In the genomic region with DNA sequence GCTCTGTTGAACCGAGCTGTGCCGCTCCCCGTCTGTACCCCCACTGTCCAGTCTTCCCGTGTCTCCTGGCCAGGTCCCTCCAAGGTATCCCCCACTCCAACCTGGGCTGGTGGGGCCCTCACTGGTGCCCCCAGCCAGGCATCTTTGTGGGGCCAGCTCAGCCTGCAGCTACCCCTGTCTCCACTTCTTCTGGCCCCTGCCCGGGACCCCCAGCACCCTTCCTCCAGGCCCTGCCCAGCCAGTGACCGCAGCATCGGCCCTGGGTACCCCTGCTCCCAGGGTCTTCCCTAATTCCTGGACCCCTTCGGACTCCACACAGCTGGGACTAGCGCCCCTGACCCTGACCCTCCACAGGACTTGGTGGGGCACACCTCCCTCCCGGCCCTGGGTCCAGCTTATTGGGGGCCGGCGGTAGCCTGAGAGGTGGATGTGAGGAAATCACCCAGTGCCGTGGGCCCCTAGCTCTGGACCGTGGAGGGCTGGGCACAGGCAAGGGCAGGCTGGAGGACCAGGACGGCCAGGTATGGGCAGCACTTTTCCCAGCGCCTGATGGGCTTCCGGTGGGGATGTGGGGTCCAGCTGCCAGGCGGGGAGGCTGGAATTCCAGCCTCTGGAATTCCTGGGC, we compare ENCODE assay signal across 8 cellular contexts. TPM values are rescaled to one million over a fixed set of nuclear protein-coding genes. Genes with fewer than 3 reads are reported as not detected.
DNase-seq lines count a peak whose midpoint lies in the region; ATAC-seq and TF ChIP-seq lines count a peak whose summit lies in the region.

No MANE protein-coding gene starts in this region.

- intact Hi-C loops in CD4-positive, alpha-beta T cell (cut with DNase I, micrococcal nuclease) = loop anchor here in 1 of 2 experiments (1.0 kb wide), 1 partner anchor 8 kb away; no protein-coding TSS in a partner anchor

- peak overlapping the region; percentile 97 for H3K27ac Mint-ChIP-seq in CD4-positive, alpha-beta T cell

- H3K4me3 ChIP-seq in RWPE2 (ENCODE audit: severe bottlenecking) (no peak overlapping the region), parathyroid adenoma (ENCODE audit: low read depth, low read length) (no peak overlapping the region)

- H3K27me3 ChIP-seq in CD4-positive, alpha-beta T cell (ENCODE audit: control insufficient read depth, insufficient read depth, low read length) = no peaks in the 10 kb centered on the region
- H3K27me3 ChIP-seq in RWPE2 (ENCODE audit: insufficient read depth, poor library complexity, severe bottlenecking) (no peaks in the 10 kb centered on the region), parathyroid adenoma (ENCODE audit: control insufficient read depth, insufficient read depth, low read length) (peaks cover 6% of the 10 kb centered on the region)

- peaks cover 10% of the 10 kb centered on the region for H3K36me3 Mint-ChIP-seq in CD4-positive, alpha-beta T cell (ENCODE audit: low read depth)

- H3K9ac ChIP-seq in parathyroid adenoma = no peak overlapping the region

- H3K4me2 ChIP-seq in parathyroid adenoma (ENCODE audit: low read length) = peak overlapping the region; percentile 60

- no peaks in the 10 kb centered on the region for H3K27me3 Mint-ChIP-seq in CD4-positive, alpha-beta T cell

- CTCF ChIA-PET in CD4-positive, alpha-beta T cell (lab: Charles Lee) = interaction anchor here (3.1 kb wide), 1 partner anchor 9 kb away, joined by 155 read pairs; the partner anchor contains the start of gene TEDC1

- no peak for DNase-seq in CD4-positive, alpha-beta T cell
- DNase-seq in RWPE2 (ENCODE audit: low spot score) (no peak), epithelial cell of prostate (ENCODE audit: low read depth, low spot score) (no peak), NCI-H146 (lab: John Stamatoyannopoulos, UW) (no peak)
- no peak for DNase-seq in effector CD8-positive, alpha-beta T cell (lab: John Stamatoyannopoulos, UW)

- no peaks in the 10 kb centered on the region for H3K79me2 ChIP-seq in parathyroid adenoma

- H3K4me1 Mint-ChIP-seq in CD4-positive, alpha-beta T cell (ENCODE audit: low read depth) = peaks cover 54% of the 10 kb centered on the region

- no peak for TF ChIP-seq CTCF in CD4-positive, alpha-beta T cell (IDR thresholded peaks at IDR 0.05)
- TF ChIP-seq CTCF in RWPE2 (IDR thresholded peaks at IDR 0.05; ENCODE audit: poor library complexity, severe bottlenecking) (no peak), parathyroid adenoma (IDR thresholded peaks at IDR 0.05) (no peak)

- ATAC-seq in CD4-positive, alpha-beta T cell (ENCODE audit: poor library complexity) = no peak
- ATAC-seq in RWPE2 (ENCODE audit: low read depth) = no peak
- no peak for ATAC-seq in HG03342 (IDR thresholded peaks at IDR 0.05; ENCODE audit: unreplicated experiment)
- ATAC-seq in GM21723 (IDR thresholded peaks at IDR 0.05; ENCODE audit: unreplicated experiment) = no peak

- no peaks in the 10 kb centered on the region for H3K9me3 Mint-ChIP-seq in CD4-positive, alpha-beta T cell

- peak overlapping the region; percentile 6 for H2AFZ ChIP-seq in parathyroid adenoma

- no peaks in the 10 kb centered on the region for H3K9me3 ChIP-seq in CD4-positive, alpha-beta T cell (ENCODE audit: control insufficient read depth, low read length)
- no peaks in the 10 kb centered on the region for H3K9me3 ChIP-seq in RWPE2 (ENCODE audit: severe bottlenecking)
- H3K9me3 ChIP-seq in parathyroid adenoma (ENCODE audit: control insufficient read depth, low read length) = no peaks in the 10 kb centered on the region

- no peaks in the 10 kb centered on the region; the same call in 1 of the 2 replicates for H3K36me3 ChIP-seq in RWPE2 (ENCODE audit: low read depth)
- no peaks in the 10 kb centered on the region for H3K36me3 ChIP-seq in parathyroid adenoma (ENCODE audit: control insufficient read depth, insufficient read depth, low read length)

- H3K27ac ChIP-seq in CD4-positive, alpha-beta T cell (ENCODE audit: low read depth, low read length) = peak overlapping the region; percentile 100
- H3K27ac ChIP-seq in RWPE2 (ENCODE audit: poor library complexity, severe bottlenecking) (peak overlapping the region; percentile 93), epithelial cell of prostate (peak overlapping the region; percentile 82), parathyroid adenoma (peak overlapping the region; percentile 87)

- peak overlapping the region; percentile 89 for H3K4me3 Mint-ChIP-seq in CD4-positive, alpha-beta T cell

- POLR2A ChIA-PET in CD4-positive, alpha-beta T cell (lab: Charles Lee) = interaction anchor here (1.0 to 7.7 kb wide), 5 partner anchors 8 to 462 kb away, joined by 3 to 154 read pairs (median 3); partner anchors contain the start of genes CDCA4 and TEDC1

- H3K4me1 ChIP-seq in RWPE2 (ENCODE audit: insufficient read depth, poor library complexity, severe bottlenecking) (peaks cover 28% of the 10 kb centered on the region), parathyroid adenoma (peaks cover 25% of the 10 kb centered on the region)

RNA-seq across cellular contexts. Expression of gene CRIP1, which starts 4.1 kb away (rescaled TPM):
- total RNA-seq in CD4-positive, alpha-beta T cell = 100 to 1,000 TPM; 250 to 258 TPM

RNA-seq across cellular contexts. Expression of gene CRIP2, which starts 8.0 kb away (rescaled TPM):
- total RNA-seq in CD4-positive, alpha-beta T cell = 10 to 100 TPM; 62.5 to 68.3 TPM

RNA-seq across cellular contexts. Expression of gene TEDC1, which starts 8.4 kb away (rescaled TPM):
- total RNA-seq in CD4-positive, alpha-beta T cell = 100 to 1,000 TPM; 102 to 108 TPM

RNA-seq across cellular contexts. Expression of gene TMEM121, which starts 43.8 kb away (rescaled TPM):
- total RNA-seq in CD4-positive, alpha-beta T cell = 1 to 10 TPM; 1.6 to 1.7 TPM
